ENCODE assay signal across 9 cellular contexts in genomic region chr17:39926588-39927100, GRCh38. TPM values are rescaled to one million over a fixed set of nuclear protein-coding genes. Genes with fewer than 3 reads are reported as not detected.
DNase-seq lines count a peak whose midpoint lies in the region; ATAC-seq, FAIRE-seq and TF ChIP-seq lines count a peak whose summit lies in the region.
"Had no signal": no experiment of that assay in that cellular context is flagged by ENCODE, and none has a peak within 500 bp of the region (broad histone marks: within the 10 kb centered on the region; RNA-seq: fewer than 3 reads in every experiment).

No MANE protein-coding gene starts in this region.

- POLR2A ChIA-PET in K562 (lab: Yijun Ruan, JAX) = interaction anchor here (0.6 to 2.0 kb wide), 8 partner anchors 8 to 313 kb away, joined by 3 to 7 read pairs (median 3); partner anchors contain the start of gene GSDMB

- H3K9me3 Mint-ChIP-seq in immature natural killer cell = no peaks in the 10 kb centered on the region

- FAIRE-seq in K562 (lab: Jason Lieb, UNC) = peak; percentile 88

- peaks cover 28% of the 10 kb centered on the region; the same call in 2 of the 3 replicates for H3K36me3 ChIP-seq in K562 (ENCODE audit: control insufficient read depth, insufficient read depth, low read length)

- no peak for DNase-seq in GM12864 (ENCODE audit: low read depth)
- peak; percentile 15 to 92 (median 44) for DNase-seq in T-helper 2 cell
- DNase-seq in K562 (ENCODE audit: extremely low read depth in 1 of 4, low spot score in 3 of 4) = peak; percentile 66 to 79 (median 73)
- DNase-seq in immature natural killer cell = peak; percentile 44 to 66 (median 59)
- peak; percentile 54 for DNase-seq in stimulated activated CD4-positive, alpha-beta T cell treated with anti-CD3 and anti-CD28 coated beads, Interleukin-1b, Interleukin-23, amount 100 ng/mL, for 48 hours
- DNase-seq in mesenteric fat pad (ENCODE audit: low spot score) = no peak

- intact Hi-C loops in K562 (cut with micrococcal nuclease) = loop anchor here (2.0 kb wide), 1 partner anchor 26 kb away; no protein-coding TSS in a partner anchor

- TF ChIP-seq EP300 in K562 (IDR thresholded peaks at IDR 0.05; ENCODE audit: low read length) = no peak

- H3K4me3 Mint-ChIP-seq in immature natural killer cell = peak overlapping the region; percentile 86 to 97 (median 94)

- H2AFZ ChIP-seq in K562 (ENCODE audit: low read depth, low read length) = peak overlapping the region; percentile 98

- H3K79me2 ChIP-seq in K562 (ENCODE audit: control insufficient read depth, insufficient read depth, low read length) = peaks cover 33% of the 10 kb centered on the region

- TF ChIP-seq CTCF in GM12864 (IDR thresholded peaks at IDR 0.05; ENCODE audit: low read depth, low read length, missing control alignments) (no peak), K562 (IDR thresholded peaks at IDR 0.05 in 2 of 3, conservative IDR thresholded peaks at IDR 0.05 in 1 of 3; ENCODE audit: insufficient read depth in 2 of 3, low read depth in 1 of 3, low read length in 3 of 3) (no peak)

- TSS peak; percentile 71 for BruUV-seq in K562 (replicated peaks; lab: Mats Ljungman, UMichigan)

- H4K20me1 ChIP-seq in K562 (replicated peaks; ENCODE audit: control insufficient read depth, insufficient read depth, low read length) = 0 out of 2 replicates have a peak, but pooled peaks cover 14% of the 10 kb centered on the region

- TF ChIP-seq POLR2A in K562 (conservative IDR thresholded peaks at IDR 0.05) = no peak

- peaks cover 0 to 2% (median 0%) of the 10 kb centered on the region in 3 donors for H3K27me3 Mint-ChIP-seq in immature natural killer cell (ENCODE audit: low read depth in 3 of 3)

- in situ Hi-C loops in K562 (cut with MboI) = no loop called here

- H3K4me3 ChIP-seq in GM12864 (ENCODE audit: low read depth, low read length) (peak overlapping the region; percentile 63), K562 (peak overlapping the region; percentile 97)

- CTCF ChIA-PET in K562 (lab: Yijun Ruan, JAX; ENCODE audit: low intra/inter-chr PET ratio) = no interaction called here

- peak overlapping the region; percentile 95 for H3K4me2 ChIP-seq in K562 (ENCODE audit: insufficient read depth, low read length)

- H3K9ac ChIP-seq in K562 (ENCODE audit: insufficient read depth in 1 of 2, low read depth in 2 of 2, low read length in 2 of 2) = peak overlapping the region; percentile 83 to 93

- H3K9me1 ChIP-seq in K562 (ENCODE audit: control insufficient read depth, insufficient read depth, low read length) = peaks cover 9% of the 10 kb centered on the region

- ATAC-seq in HG03196 (IDR thresholded peaks at IDR 0.05; ENCODE audit: unreplicated experiment) (peak; percentile 17), K562 (peak; percentile 76), HG03520 (IDR thresholded peaks at IDR 0.05; ENCODE audit: unreplicated experiment) (no peak)

- peaks cover 44 to 50% of the 10 kb centered on the region in 2 donors for H3K4me1 Mint-ChIP-seq in immature natural killer cell

- H3K27ac Mint-ChIP-seq in immature natural killer cell = peak overlapping the region; percentile 86 to 97 (median 92)

- no peak for TF ChIP-seq RAD21 in K562 (CRISPR knock-in tag; conservative IDR thresholded peaks at IDR 0.05 in 1 of 2, IDR thresholded peaks at IDR 0.05 in 1 of 2)

- H3K4me1 ChIP-seq in K562 (replicated peaks in 1 of 2; ENCODE audit: control insufficient read depth in 2 of 2, insufficient read depth in 2 of 2, low read length in 2 of 2) = peaks cover 27 to 43% of the 10 kb centered on the region in 2 experiments

- H3K27me3 ChIP-seq in K562 (ENCODE audit: control insufficient read depth in 2 of 2, insufficient read depth in 2 of 2, low read length in 2 of 2) = no peaks in the 10 kb centered on the region

- WGBS in K562 (ENCODE audit: insufficient coverage, low coverage, missing lambda C conversion rate) = 4% methylated on average over 9 of the region's 15 CpGs

- H3K9me3 ChIP-seq in K562 (replicated peaks; ENCODE audit: control insufficient read depth, insufficient read depth, low read depth, low read length) = no peaks in the 10 kb centered on the region

- peaks cover 0 to 7% (median 3%) of the 10 kb centered on the region in 3 donors for H3K36me3 Mint-ChIP-seq in immature natural killer cell

- H3K27ac ChIP-seq in K562 (ENCODE audit: extremely low read depth, low read depth, low read length) = peak overlapping the region; percentile 76

RNA-seq across cellular contexts. Expression of gene ORMDL3, which starts 0.8 kb away (rescaled TPM):
- 30.8 and 69.1 TPM in 2 replicates for total RNA-seq in K562 (2011; cell fraction: chromatin; rRNA removed; ENCODE audit: low replicate concordance)
- 46.8 and 47.9 TPM in 2 replicates for total RNA-seq in K562 (2011; cell fraction: nucleolus; rRNA removed)
- 44.6 and 60.4 TPM in 2 replicates for total RNA-seq in K562 (2011; cell fraction: nucleoplasm; rRNA removed)
- 21.6 and 30.7 TPM in 2 replicates for total RNA-seq in K562 (2014; rRNA removed)
- 27.1 and 27.7 TPM in 2 replicates for total RNA-seq in K562 (2014; rRNA removed; fragmentation: Illumina TruSeq; extraction: Trizol)
- 34.2 and 36.9 TPM in 2 replicates for total RNA-seq in K562 (2015; rRNA removed; fragmentation: Illumina TruSeq; extraction: Trizol)
- 16.9 and 23.8 TPM in 2 replicates for total RNA-seq in K562 (2021)
- 38.2 and 57.4 TPM in 2 replicates for polyA plus RNA-seq in K562 (2011; rRNA removed)
- 46.5 and 67.4 TPM in 2 replicates for polyA plus RNA-seq in K562 (2011; cell fraction: cytosol; rRNA removed)
- 37.3 and 55.5 TPM in 2 replicates for polyA plus RNA-seq in K562 (2011; cell fraction: nucleus; rRNA removed)
- polyA plus RNA-seq in K562 (2012) = 29.5 and 36.7 TPM in 2 replicates
- 26.7 and 32.9 TPM in 2 replicates for polyA plus RNA-seq in K562 (2014; fragmentation: Illumina TruSeq; extraction: Trizol)
- polyA plus RNA-seq in K562 (2014; fragmentation: Nextera tagmentation; extraction: Ambion mirVana) = 1 to 10 TPM; 2.7 to 4.6 TPM
- polyA plus RNA-seq in K562 (2014; rRNA removed) = 29.5 and 31.9 TPM in 2 replicates
- 11.7 and 20.6 TPM in 2 replicates for polyA minus RNA-seq in K562 (2011; rRNA and poly(A)+ RNA removed)
- 7.9 and 24.2 TPM in 2 replicates for polyA minus RNA-seq in K562 (2011; cell fraction: cytosol; rRNA and poly(A)+ RNA removed)
- 13.4 and 18.8 TPM in 2 replicates for polyA minus RNA-seq in K562 (2011; cell fraction: nucleus; rRNA and poly(A)+ RNA removed)
- 100 to 1,000 TPM in 1 of 3 donors, 10 to 100 TPM in 2; 44.1 to 154 (median 63.8) TPM for polyA plus RNA-seq in immature natural killer cell
- 191 TPM for total RNA-seq in mesenteric fat pad

RNA-seq across cellular contexts. Expression of gene LRRC3C, which starts 0.9 kb away (rescaled TPM):
- not detected in 2 replicates for total RNA-seq in K562 (2011; cell fraction: chromatin; rRNA removed; ENCODE audit: low replicate concordance)
- not detected in 2 replicates for total RNA-seq in K562 (2011; cell fraction: nucleolus; rRNA removed)
- not detected in 2 replicates for total RNA-seq in K562 (2011; cell fraction: nucleoplasm; rRNA removed)
- total RNA-seq in K562 (2014; rRNA removed) (not detected in 2 replicates), K562 (2014; rRNA removed; fragmentation: Illumina TruSeq; extraction: Trizol) (not detected in 2 replicates), K562 (2015; rRNA removed; fragmentation: Illumina TruSeq; extraction: Trizol) (not detected in 2 replicates), K562 (2021) (not detected in 2 replicates), mesenteric fat pad (not detected)
- polyA plus RNA-seq in K562 (2011; rRNA removed) (not detected in 2 replicates), K562 (2014; fragmentation: Illumina TruSeq; extraction: Trizol) (not detected in 2 replicates), K562 (2014; fragmentation: Nextera tagmentation; extraction: Ambion mirVana) (not detected), K562 (2014; rRNA removed) (not detected in 2 replicates), immature natural killer cell (not detected)
- polyA plus RNA-seq in K562 (2011; cell fraction: cytosol; rRNA removed) = not detected in 2 replicates
- polyA plus RNA-seq in K562 (2011; cell fraction: nucleus; rRNA removed) = not detected in 2 replicates
- not detected in 2 replicates for polyA plus RNA-seq in K562 (2012)
- polyA minus RNA-seq in K562 (2011; rRNA and poly(A)+ RNA removed) = not detected in 2 replicates
- polyA minus RNA-seq in K562 (2011; cell fraction: cytosol; rRNA and poly(A)+ RNA removed) = not detected in 2 replicates
- polyA minus RNA-seq in K562 (2011; cell fraction: nucleus; rRNA and poly(A)+ RNA removed) = not detected in 2 replicates
- total RNA-seq: glomerular endothelial cell had no signal

RNA-seq across cellular contexts. Expression of gene GSDMB, which starts 8.2 kb away (rescaled TPM):
- 38.1 and 46.5 TPM in 2 replicates for total RNA-seq in K562 (2011; cell fraction: chromatin; rRNA removed; ENCODE audit: low replicate concordance)
- 16.2 and 17.1 TPM in 2 replicates for total RNA-seq in K562 (2011; cell fraction: nucleolus; rRNA removed)
- 31.9 and 49.0 TPM in 2 replicates for total RNA-seq in K562 (2011; cell fraction: nucleoplasm; rRNA removed)
- total RNA-seq in K562 (2014; rRNA removed) = 1.8 and 2.3 TPM in 2 replicates
- total RNA-seq in K562 (2014; rRNA removed; fragmentation: Illumina TruSeq; extraction: Trizol) = 2.6 and 2.8 TPM in 2 replicates
- total RNA-seq in K562 (2015; rRNA removed; fragmentation: Illumina TruSeq; extraction: Trizol) = 2.1 TPM in 2 replicates
- 1.5 and 2.1 TPM in 2 replicates for total RNA-seq in K562 (2021)
- polyA plus RNA-seq in K562 (2011; rRNA removed) = 5.3 and 6.1 TPM in 2 replicates
- polyA plus RNA-seq in K562 (2011; cell fraction: cytosol; rRNA removed) = 1.2 and 1.8 TPM in 2 replicates
- 30.6 and 32.1 TPM in 2 replicates for polyA plus RNA-seq in K562 (2011; cell fraction: nucleus; rRNA removed)
- polyA plus RNA-seq in K562 (2012) = 3.0 and 12.4 TPM in 2 replicates
- 2.2 and 3.0 TPM in 2 replicates for polyA plus RNA-seq in K562 (2014; fragmentation: Illumina TruSeq; extraction: Trizol)
- under 1 TPM; 0.49 to 0.95 TPM for polyA plus RNA-seq in K562 (2014; fragmentation: Nextera tagmentation; extraction: Ambion mirVana)
- 3.2 and 4.6 TPM in 2 replicates for polyA plus RNA-seq in K562 (2014; rRNA removed)
- 2.2 and 4.8 TPM in 2 replicates for polyA minus RNA-seq in K562 (2011; rRNA and poly(A)+ RNA removed)
- 0.73 TPM in 1 of 2 replicates, not detected in the other for polyA minus RNA-seq in K562 (2011; cell fraction: cytosol; rRNA and poly(A)+ RNA removed)
- polyA minus RNA-seq in K562 (2011; cell fraction: nucleus; rRNA and poly(A)+ RNA removed) = 4.2 and 5.3 TPM in 2 replicates
- 1 to 10 TPM in 2 of 3 donors, under 1 TPM in 1; 0.13 to 2.4 (median 2.1) TPM for polyA plus RNA-seq in immature natural killer cell
- total RNA-seq in mesenteric fat pad = 15.3 TPM

RNA-seq across cellular contexts. Expression of gene GSDMA, which starts 36.2 kb away (rescaled TPM):
- total RNA-seq in K562 (2011; cell fraction: chromatin; rRNA removed; ENCODE audit: low replicate concordance) = not detected in 2 replicates
- not detected in 2 replicates for total RNA-seq in K562 (2011; cell fraction: nucleolus; rRNA removed)
- not detected in 2 replicates for total RNA-seq in K562 (2011; cell fraction: nucleoplasm; rRNA removed)
- total RNA-seq in K562 (2014; rRNA removed) (not detected in 2 replicates), K562 (2014; rRNA removed; fragmentation: Illumina TruSeq; extraction: Trizol) (0.07 TPM in 1 of 2 replicates, not detected in the other), K562 (2015; rRNA removed; fragmentation: Illumina TruSeq; extraction: Trizol) (0.07 TPM in 1 of 2 replicates, not detected in the other), K562 (2021) (0.09 TPM in 1 of 2 replicates, not detected in the other), mesenteric fat pad (2.2 TPM)
- polyA plus RNA-seq in K562 (2011; rRNA removed) (0.04 and 0.06 TPM in 2 replicates), K562 (2014; fragmentation: Illumina TruSeq; extraction: Trizol) (0.12 and 0.13 TPM in 2 replicates), K562 (2014; fragmentation: Nextera tagmentation; extraction: Ambion mirVana) (under 1 TPM; 0.04 to 0.06 TPM), K562 (2014; rRNA removed) (0.07 TPM in 1 of 2 replicates, not detected in the other), immature natural killer cell (1 to 10 TPM in 1 of 3 donors, not detected in 2; 2.3 TPM)
- 0.06 and 0.10 TPM in 2 replicates for polyA plus RNA-seq in K562 (2011; cell fraction: cytosol; rRNA removed)
- polyA plus RNA-seq in K562 (2011; cell fraction: nucleus; rRNA removed) = 0.11 TPM in 1 of 2 replicates, not detected in the other
- polyA plus RNA-seq in K562 (2012) = 0.08 TPM in 2 replicates
- not detected in 2 replicates for polyA minus RNA-seq in K562 (2011; rRNA and poly(A)+ RNA removed)
- polyA minus RNA-seq in K562 (2011; cell fraction: cytosol; rRNA and poly(A)+ RNA removed) = not detected in 2 replicates
- not detected in 2 replicates for polyA minus RNA-seq in K562 (2011; cell fraction: nucleus; rRNA and poly(A)+ RNA removed)
- total RNA-seq: glomerular endothelial cell had no signal

RNA-seq across cellular contexts. Expression of gene PSMD3, which starts 54.0 kb away (rescaled TPM):
- 82.2 and 185 TPM in 2 replicates for total RNA-seq in K562 (2011; cell fraction: chromatin; rRNA removed; ENCODE audit: low replicate concordance)
- 141 and 157 TPM in 2 replicates for total RNA-seq in K562 (2011; cell fraction: nucleolus; rRNA removed)
- total RNA-seq in K562 (2011; cell fraction: nucleoplasm; rRNA removed) = 125 and 145 TPM in 2 replicates
- total RNA-seq in K562 (2014; rRNA removed) (228 and 254 TPM in 2 replicates), K562 (2014; rRNA removed; fragmentation: Illumina TruSeq; extraction: Trizol) (109 and 120 TPM in 2 replicates), K562 (2015; rRNA removed; fragmentation: Illumina TruSeq; extraction: Trizol) (135 and 138 TPM in 2 replicates), K562 (2021) (232 and 251 TPM in 2 replicates), mesenteric fat pad (94.2 TPM)
- polyA plus RNA-seq in K562 (2011; rRNA removed) (95.3 and 113 TPM in 2 replicates), K562 (2014; fragmentation: Illumina TruSeq; extraction: Trizol) (241 and 262 TPM in 2 replicates), K562 (2014; fragmentation: Nextera tagmentation; extraction: Ambion mirVana) (1 to 10 TPM; 2.0 to 2.8 TPM), K562 (2014; rRNA removed) (180 and 183 TPM in 2 replicates), immature natural killer cell (10 to 100 TPM; 47.0 to 59.1 (median 47.7) TPM)
- 99.5 and 218 TPM in 2 replicates for polyA plus RNA-seq in K562 (2011; cell fraction: cytosol; rRNA removed)
- polyA plus RNA-seq in K562 (2011; cell fraction: nucleus; rRNA removed) = 118 and 158 TPM in 2 replicates
- polyA plus RNA-seq in K562 (2012) = 209 and 221 TPM in 2 replicates
- polyA minus RNA-seq in K562 (2011; rRNA and poly(A)+ RNA removed) = 70.8 and 115 TPM in 2 replicates
- 65.7 and 104 TPM in 2 replicates for polyA minus RNA-seq in K562 (2011; cell fraction: cytosol; rRNA and poly(A)+ RNA removed)
- 34.9 and 40.7 TPM in 2 replicates for polyA minus RNA-seq in K562 (2011; cell fraction: nucleus; rRNA and poly(A)+ RNA removed)

Comparison
In these comparisons a context has a peak if more than half of its experiments do, and no peak if none do; other contexts are left out.
1. DNase-seq: peak in T-helper 2 cell (5 of 5), K562 (4 of 4), immature natural killer cell (3 of 3) and stimulated activated CD4-positive, alpha-beta T cell treated with anti-CD3 and anti-CD28 coated beads, Interleukin-1b, Interleukin-23, amount 100 ng/mL, for 48 hours (single experiment); none in GM12864 (single experiment) and mesenteric fat pad (single experiment).